Comparison of ENCODE assay signal across 14 cellular contexts in the genomic region with DNA sequence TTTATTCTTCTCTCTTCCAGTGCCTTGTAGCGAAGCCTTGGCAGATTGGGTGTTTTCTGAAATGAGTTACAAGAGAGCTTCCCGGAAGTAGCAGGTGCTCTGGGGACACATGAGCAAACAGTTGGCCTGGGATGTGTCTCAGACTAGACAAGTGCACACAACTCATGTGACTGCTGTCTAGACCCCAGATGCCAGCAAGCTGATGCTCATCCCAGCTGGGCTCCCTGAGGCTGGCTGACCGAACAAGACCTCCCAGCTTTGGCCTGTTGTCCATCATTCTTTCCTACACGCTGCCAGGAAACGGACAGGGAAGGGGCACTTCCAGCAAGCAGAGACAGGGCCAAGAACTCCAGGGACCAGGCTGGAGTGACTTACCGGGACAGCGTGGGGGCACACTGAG. TPM values are rescaled to one million over a fixed set of nuclear protein-coding genes. Genes with fewer than 3 reads are reported as not detected.
DNase-seq lines count a peak whose midpoint lies in the region; ATAC-seq and TF ChIP-seq lines count a peak whose summit lies in the region.
"Had no signal": no experiment of that assay in that cellular context is flagged by ENCODE, and none has a peak within 500 bp of the region (broad histone marks: within the 10 kb centered on the region; RNA-seq: fewer than 3 reads in every experiment).

No MANE protein-coding gene starts in this region.

- H3K27me3 Mint-ChIP-seq in activated T-helper 1 cell treated with anti-CD3 and anti-CD28 coated beads, Interleukin-12 subunit alpha, Interleukin-12 subunit beta, Interleukin-2, Interleukin-4 antibody, amounts not matched to agents 30 ng/mL and 10 ng/mL and 1 ng/mL, durations not matched to agents 14 hours and 24 hours and 36 hours (ENCODE audit: insufficient read depth), result no peaks in the 10 kb centered on the region
- H3K27me3 Mint-ChIP-seq in type B pancreatic cell, result peaks cover 10% of the 10 kb centered on the region
- H3K27me3 Mint-ChIP-seq: activated CD8-positive, alpha-beta memory T cell treated with anti-CD3 and anti-CD28 coated beads, Interleukin-2, amount 10 ng/mL, durations not matched to agents 7 days and 5 days had no signal

- intact Hi-C loops in cardiac septum (cut with DNase I) (loop anchor here (5.0 kb wide), 1 partner anchor 40 kb away; no protein-coding TSS in a partner anchor), Right ventricle myocardium inferior (cut with DNase I) (no loop called here)
- intact Hi-C loops in activated T-helper 1 cell treated with anti-CD3 and anti-CD28 coated beads, Interleukin-12 subunit alpha, Interleukin-12 subunit beta, Interleukin-2, Interleukin-4 antibody, amounts not matched to agents 30 ng/mL and 10 ng/mL and 1 ng/mL, durations not matched to agents 14 hours and 24 hours and 36 hours (cut with micrococcal nuclease), result loop anchor here (5.0 to 10.0 kb wide), 4 partner anchors 270 to 1703 kb away; a partner anchor contains a TSS

- peaks cover 9% of the 10 kb centered on the region for H3K4me1 Mint-ChIP-seq in activated T-helper 1 cell treated with anti-CD3 and anti-CD28 coated beads, Interleukin-12 subunit alpha, Interleukin-12 subunit beta, Interleukin-2, Interleukin-4 antibody, amounts not matched to agents 30 ng/mL and 10 ng/mL and 1 ng/mL, durations not matched to agents 14 hours and 24 hours and 36 hours (ENCODE audit: low read depth)
- peaks cover 5% of the 10 kb centered on the region for H3K4me1 Mint-ChIP-seq in type B pancreatic cell (ENCODE audit: unreplicated experiment)

- H3K36me3 Mint-ChIP-seq in activated T-helper 1 cell treated with anti-CD3 and anti-CD28 coated beads, Interleukin-12 subunit alpha, Interleukin-12 subunit beta, Interleukin-2, Interleukin-4 antibody, amounts not matched to agents 30 ng/mL and 10 ng/mL and 1 ng/mL, durations not matched to agents 14 hours and 24 hours and 36 hours (ENCODE audit: low read depth), result no peaks in the 10 kb centered on the region
- H3K36me3 Mint-ChIP-seq in type B pancreatic cell, result no peaks in the 10 kb centered on the region
- H3K36me3 Mint-ChIP-seq: activated CD8-positive, alpha-beta memory T cell treated with anti-CD3 and anti-CD28 coated beads, Interleukin-2, amount 10 ng/mL, durations not matched to agents 7 days and 5 days had no signal

- ATAC-seq in Right ventricle myocardium inferior (no peak), GM19463 (IDR thresholded peaks at IDR 0.05; ENCODE audit: unreplicated experiment) (no peak), GM21737 (IDR thresholded peaks at IDR 0.05; ENCODE audit: unreplicated experiment) (no peak), HG02678 (IDR thresholded peaks at IDR 0.05; ENCODE audit: unreplicated experiment) (no peak)
- ATAC-seq: activated CD8-positive, alpha-beta memory T cell treated with anti-CD3 and anti-CD28 coated beads, Interleukin-2, amount 10 ng/mL, durations not matched to agents 7 days and 5 days had no signal

- DNase-seq in cardiac septum (ENCODE audit: low spot score), result peak; percentile 71
- no peak for DNase-seq in Right ventricle myocardium inferior (ENCODE audit: missing footprints)
- no peak for DNase-seq in activated T-helper 1 cell treated with anti-CD3 and anti-CD28 coated beads, Interleukin-12 subunit alpha, Interleukin-12 subunit beta, Interleukin-2, Interleukin-4 antibody, amounts not matched to agents 30 ng/mL and 10 ng/mL and 1 ng/mL, durations not matched to agents 14 hours and 24 hours and 36 hours (ENCODE audit: low spot score)
- peak; percentile 49 to 63 for DNase-seq in lung microvascular endothelial cell (ENCODE audit: low read depth in 2 of 2)
- no peak for DNase-seq in type B pancreatic cell (ENCODE audit: extremely low spot score, unreplicated experiment)
- DNase-seq: activated CD8-positive, alpha-beta memory T cell treated with anti-CD3 and anti-CD28 coated beads, Interleukin-2, amount 10 ng/mL, durations not matched to agents 7 days and 5 days; activated naive CD4-positive, alpha-beta T cell treated with anti-CD3 and anti-CD28 coated beads, Interleukin-2, amount 50 U/mL, for 16 hours; erythroblast; mammary epithelial cell; NCI-H1092 treated with DMSO at 0.1 percent for 48 hours; stimulated activated CD4-positive, alpha-beta T cell treated with anti-CD3 and anti-CD28 coated beads, Interleukin-1b, Interleukin-23, amount 100 ng/mL, for 48 hours had no signal

- peaks cover 3% of the 10 kb centered on the region for H3K9me3 Mint-ChIP-seq in activated T-helper 1 cell treated with anti-CD3 and anti-CD28 coated beads, Interleukin-12 subunit alpha, Interleukin-12 subunit beta, Interleukin-2, Interleukin-4 antibody, amounts not matched to agents 30 ng/mL and 10 ng/mL and 1 ng/mL, durations not matched to agents 14 hours and 24 hours and 36 hours
- H3K9me3 Mint-ChIP-seq in type B pancreatic cell, result peaks cover 6% of the 10 kb centered on the region

- peak overlapping the region; percentile 85 for H3K27ac Mint-ChIP-seq in activated T-helper 1 cell treated with anti-CD3 and anti-CD28 coated beads, Interleukin-12 subunit alpha, Interleukin-12 subunit beta, Interleukin-2, Interleukin-4 antibody, amounts not matched to agents 30 ng/mL and 10 ng/mL and 1 ng/mL, durations not matched to agents 14 hours and 24 hours and 36 hours
- H3K27ac Mint-ChIP-seq in type B pancreatic cell, result peak overlapping the region; percentile 33
- H3K27ac Mint-ChIP-seq: activated CD8-positive, alpha-beta memory T cell treated with anti-CD3 and anti-CD28 coated beads, Interleukin-2, amount 10 ng/mL, durations not matched to agents 7 days and 5 days had no signal

- TF ChIP-seq CTCF in type B pancreatic cell (conservative IDR thresholded peaks at IDR 0.05), result no peak

- no peak overlapping the region for H3K4me3 Mint-ChIP-seq in activated T-helper 1 cell treated with anti-CD3 and anti-CD28 coated beads, Interleukin-12 subunit alpha, Interleukin-12 subunit beta, Interleukin-2, Interleukin-4 antibody, amounts not matched to agents 30 ng/mL and 10 ng/mL and 1 ng/mL, durations not matched to agents 14 hours and 24 hours and 36 hours
- H3K4me3 Mint-ChIP-seq in type B pancreatic cell, result no peak overlapping the region
- H3K4me3 Mint-ChIP-seq: activated CD8-positive, alpha-beta memory T cell treated with anti-CD3 and anti-CD28 coated beads, Interleukin-2, amount 10 ng/mL, durations not matched to agents 7 days and 5 days had no signal

RNA-seq across cellular contexts. Expression of a gene that starts 18.7 kb away (rescaled TPM):
- 16.7 TPM for total RNA-seq in cardiac septum
- 19.0 TPM for total RNA-seq in Right ventricle myocardium inferior
- 269 and 275 TPM in 2 replicates for total RNA-seq in activated T-helper 1 cell treated with anti-CD3 and anti-CD28 coated beads, Interleukin-12 subunit alpha, Interleukin-12 subunit beta, Interleukin-2, Interleukin-4 antibody, amounts not matched to agents 30 ng/mL and 10 ng/mL and 1 ng/mL, durations not matched to agents 14 hours and 24 hours and 36 hours
- 4.2 and 5.2 TPM in 2 replicates for total RNA-seq in lung microvascular endothelial cell
- total RNA-seq in type B pancreatic cell (ENCODE audit: low replicate concordance), result 10.9 and 15.2 TPM in 2 replicates

Comparison
In these comparisons a context has a peak if more than half of its experiments do, and no peak if none do; other contexts are left out.
1. DNase-seq: peak in cardiac septum (single experiment) and lung microvascular endothelial cell (2 of 2); none in Right ventricle myocardium inferior (single experiment), activated T-helper 1 cell treated with anti-CD3 and anti-CD28 coated beads, Interleukin-12 subunit alpha, Interleukin-12 subunit beta, Interleukin-2, Interleukin-4 antibody, amounts not matched to agents 30 ng/mL and 10 ng/mL and 1 ng/mL, durations not matched to agents 14 hours and 24 hours and 36 hours (single experiment) and type B pancreatic cell (single experiment).
2. RNA of a gene that starts 18.7 kb away (total RNA-seq): 269 to 275 TPM in activated T-helper 1 cell treated with anti-CD3 and anti-CD28 coated beads, Interleukin-12 subunit alpha, Interleukin-12 subunit beta, Interleukin-2, Interleukin-4 antibody, amounts not matched to agents 30 ng/mL and 10 ng/mL and 1 ng/mL, durations not matched to agents 14 hours and 24 hours and 36 hours; 19.0 TPM in Right ventricle myocardium inferior (single experiment), 16.7 TPM in cardiac septum (single experiment), 10.9 to 15.2 TPM in type B pancreatic cell and 4.2 to 5.2 TPM in lung microvascular endothelial cell; every median in the first group is over 10 times any median in the second.